Comparison of ENCODE assay signal across 38 cellular contexts in genomic region chr9:124403246-124403645, GRCh38. TPM values are rescaled to one million over a fixed set of nuclear protein-coding genes. Genes with fewer than 3 reads are reported as not detected.
"Had no signal": no experiment of that assay in that cellular context is flagged by ENCODE, and none has a peak within 500 bp of the region (broad histone marks: within the 10 kb centered on the region; RNA-seq: fewer than 3 reads in every experiment).

No MANE protein-coding gene starts in this region.

- H3K4me3 ChIP-seq: adrenal gland, body of pancreas, breast epithelium had no signal

- DNase-seq: activated B cell treated with CpG ODN at 0.5 μM for 24 hours; activated CD4-positive, alpha-beta memory T cell treated with anti-CD3 and anti-CD28 coated beads for 36 hours; activated CD4-positive, alpha-beta T cell treated with anti-CD3 and anti-CD28 coated beads for 4 hours; activated CD4-positive, alpha-beta T cell treated with anti-CD3 and anti-CD28 coated beads, Interleukin-2, amount 10 ng/mL, durations not matched to agents 24 days and 14 days; activated CD4-positive, alpha-beta T cell treated with anti-CD3 and anti-CD28 coated beads, Interleukin-2, amount 50 U/mL, for 1 hour; activated CD4-positive, alpha-beta T cell treated with anti-CD3 and anti-CD28 coated beads, Interleukin-2, amount 50 U/mL, for 4 hours; activated CD4-positive, CD25-positive, alpha-beta regulatory T cell treated with anti-CD3 and anti-CD28 coated beads, Interleukin-2, amount 50 U/mL, for 72 hours; activated CD8-positive, alpha-beta memory T cell treated with anti-CD3 and anti-CD28 coated beads, Interleukin-2, amount 50 U/mL, for 4 hours; activated CD8-positive, alpha-beta T cell treated with anti-CD3 and anti-CD28 coated beads for 36 hours; activated effector memory CD4-positive, alpha-beta T cell treated with anti-CD3 and anti-CD28 coated beads, Interleukin-2, amount 50 U/mL, for 16 hours; activated gamma-delta T cell treated with Interleukin-2 at 50 U/mL for 16 hours; activated naive CD4-positive, alpha-beta T cell; activated naive CD4-positive, alpha-beta T cell treated with anti-CD3 and anti-CD28 coated beads for 36 hours; activated naive CD4-positive, alpha-beta T cell treated with anti-CD3 and anti-CD28 coated beads, Interleukin-2, amount 50 U/mL, for 16 hours; activated naive CD8-positive, alpha-beta T cell treated with anti-CD3 and anti-CD28 coated beads for 36 hours; activated T-cell treated with anti-CD3 and anti-CD28 coated beads for 4 hours; activated T-cell treated with anti-CD3 and anti-CD28 coated beads, Interleukin-2, amount 50 U/mL, for 1 hour; activated T-cell treated with anti-CD3 and anti-CD28 coated beads, Interleukin-2, amount 50 U/mL, for 4 hours; activated T-cell treated with anti-CD3 and anti-CD28 coated beads, Interleukin-2, amount 50 U/mL, for 72 hours; adrenal gland; amniotic stem cell; aorta; body of pancreas; brain microvascular endothelial cell; central memory CD4-positive, alpha-beta T cell; SW 1271; T-helper 1 cell; T-helper 9 cell had no signal

- H3K9me3 ChIP-seq: adrenal gland, body of pancreas, breast epithelium had no signal

- H3K27me3 ChIP-seq: adrenal gland, body of pancreas, brain microvascular endothelial cell, breast epithelium had no signal

- H3K4me3 Mint-ChIP-seq: activated B cell treated with CpG ODN at 0.5 μM for 24 hours; activated CD4-positive, alpha-beta memory T cell treated with anti-CD3 and anti-CD28 coated beads for 36 hours; activated CD4-positive, alpha-beta T cell treated with anti-CD3 and anti-CD28 coated beads, Interleukin-2, amount 10 ng/mL, durations not matched to agents 24 days and 14 days; activated CD8-positive, alpha-beta T cell treated with anti-CD3 and anti-CD28 coated beads for 36 hours; activated naive CD4-positive, alpha-beta T cell treated with anti-CD3 and anti-CD28 coated beads for 36 hours; activated naive CD8-positive, alpha-beta T cell treated with anti-CD3 and anti-CD28 coated beads for 36 hours; activated T-cell treated with anti-CD3 and anti-CD28 coated beads, Interleukin-2, amount 50 U/mL, for 4 hours; activated T-cell treated with anti-CD3 and anti-CD28 coated beads, Interleukin-2, amount 50 U/mL, for 72 hours; activated T-helper 1 cell treated with anti-CD3 and anti-CD28 coated beads, Interleukin-12 subunit alpha, Interleukin-12 subunit beta, Interleukin-2, Interleukin-4 antibody, amounts not matched to agents 30 ng/mL and 10 ng/mL and 1 ng/mL, durations not matched to agents 14 hours and 24 hours and 36 hours; activated T-helper 17 cell treated with anti-CD3 and anti-CD28 coated beads, Interleukin-2, amount 50 U/mL, for 72 hours; T-helper 1 cell treated with Interleukin-12 subunit alpha and Interleukin-12 subunit beta and Interleukin-4 antibody, amounts not matched to agents 30 μg/mL and 1 μg/mL, for 36 hours; T-helper 2 cell treated with Interferon-gamma antibody and Interleukin-4, amounts not matched to agents 5 μg/mL and 100 μg/mL, for 36 hours had no signal

- H3K4me1 ChIP-seq: body of pancreas had no signal

- H3K9me3 Mint-ChIP-seq: activated B cell treated with CpG ODN at 0.5 μM for 24 hours; activated CD4-positive, alpha-beta memory T cell treated with anti-CD3 and anti-CD28 coated beads for 36 hours; activated CD4-positive, alpha-beta T cell treated with anti-CD3 and anti-CD28 coated beads, Interleukin-2, amount 10 ng/mL, durations not matched to agents 24 days and 14 days; activated CD8-positive, alpha-beta T cell treated with anti-CD3 and anti-CD28 coated beads for 36 hours; activated naive CD4-positive, alpha-beta T cell treated with anti-CD3 and anti-CD28 coated beads for 36 hours; activated naive CD4-positive, alpha-beta T cell treated with anti-CD3 and anti-CD28 coated beads, Interleukin-2, amount 50 U/mL, for 72 hours; activated naive CD8-positive, alpha-beta T cell treated with anti-CD3 and anti-CD28 coated beads for 36 hours; activated T-cell treated with anti-CD3 and anti-CD28 coated beads, Interleukin-2, amount 50 U/mL, for 4 hours; activated T-cell treated with anti-CD3 and anti-CD28 coated beads, Interleukin-2, amount 50 U/mL, for 72 hours; activated T-helper 1 cell treated with anti-CD3 and anti-CD28 coated beads, Interleukin-12 subunit alpha, Interleukin-12 subunit beta, Interleukin-2, Interleukin-4 antibody, amounts not matched to agents 30 ng/mL and 10 ng/mL and 1 ng/mL, durations not matched to agents 14 hours and 24 hours and 36 hours; activated T-helper 17 cell treated with anti-CD3 and anti-CD28 coated beads, Interleukin-2, amount 50 U/mL, for 72 hours; T-helper 1 cell treated with Interleukin-12 subunit alpha and Interleukin-12 subunit beta and Interleukin-4 antibody, amounts not matched to agents 30 μg/mL and 1 μg/mL, for 36 hours; T-helper 2 cell treated with Interferon-gamma antibody and Interleukin-4, amounts not matched to agents 5 μg/mL and 100 μg/mL, for 36 hours had no signal

- H3K27me3 Mint-ChIP-seq: activated B cell treated with CpG ODN at 0.5 μM for 24 hours; activated CD4-positive, alpha-beta memory T cell treated with anti-CD3 and anti-CD28 coated beads for 36 hours; activated CD4-positive, alpha-beta T cell treated with anti-CD3 and anti-CD28 coated beads, Interleukin-2, amount 10 ng/mL, durations not matched to agents 24 days and 14 days; activated CD8-positive, alpha-beta T cell treated with anti-CD3 and anti-CD28 coated beads for 36 hours; activated naive CD8-positive, alpha-beta T cell treated with anti-CD3 and anti-CD28 coated beads for 36 hours; activated T-helper 17 cell treated with anti-CD3 and anti-CD28 coated beads, Interleukin-2, amount 50 U/mL, for 72 hours had no signal

- H3K36me3 ChIP-seq: breast epithelium had no signal

- H3K27ac Mint-ChIP-seq: activated B cell treated with CpG ODN at 0.5 μM for 24 hours; activated CD4-positive, alpha-beta memory T cell treated with anti-CD3 and anti-CD28 coated beads for 36 hours; activated CD4-positive, alpha-beta T cell treated with anti-CD3 and anti-CD28 coated beads, Interleukin-2, amount 10 ng/mL, durations not matched to agents 24 days and 14 days; activated CD8-positive, alpha-beta T cell treated with anti-CD3 and anti-CD28 coated beads for 36 hours; activated naive CD4-positive, alpha-beta T cell treated with anti-CD3 and anti-CD28 coated beads for 36 hours; activated naive CD4-positive, alpha-beta T cell treated with anti-CD3 and anti-CD28 coated beads, Interleukin-2, amount 50 U/mL, for 72 hours; activated naive CD8-positive, alpha-beta T cell treated with anti-CD3 and anti-CD28 coated beads for 36 hours; activated T-cell treated with anti-CD3 and anti-CD28 coated beads, Interleukin-2, amount 50 U/mL, for 72 hours; activated T-helper 1 cell treated with anti-CD3 and anti-CD28 coated beads, Interleukin-12 subunit alpha, Interleukin-12 subunit beta, Interleukin-2, Interleukin-4 antibody, amounts not matched to agents 30 ng/mL and 10 ng/mL and 1 ng/mL, durations not matched to agents 14 hours and 24 hours and 36 hours; activated T-helper 17 cell treated with anti-CD3 and anti-CD28 coated beads, Interleukin-2, amount 50 U/mL, for 72 hours; T-helper 1 cell treated with Interleukin-12 subunit alpha and Interleukin-12 subunit beta and Interleukin-4 antibody, amounts not matched to agents 30 μg/mL and 1 μg/mL, for 36 hours; T-helper 2 cell treated with Interferon-gamma antibody and Interleukin-4, amounts not matched to agents 5 μg/mL and 100 μg/mL, for 36 hours had no signal

- H3K27ac ChIP-seq: adrenal gland, body of pancreas, brain microvascular endothelial cell, breast epithelium, VCaP had no signal

RNA-seq across cellular contexts. Expression of gene ADGRD2, which starts 47.0 kb away (rescaled TPM):
- total RNA-seq: activated B cell treated with CpG ODN at 0.5 μM for 24 hours; activated CD4-positive, alpha-beta memory T cell treated with anti-CD3 and anti-CD28 coated beads for 36 hours; activated CD4-positive, alpha-beta T cell treated with anti-CD3 and anti-CD28 coated beads, Interleukin-2, amount 10 ng/mL, durations not matched to agents 24 days and 14 days; activated CD8-positive, alpha-beta memory T cell treated with anti-CD3 and anti-CD28 coated beads for 36 hours; activated CD8-positive, alpha-beta T cell treated with anti-CD3 and anti-CD28 coated beads for 36 hours; activated naive CD4-positive, alpha-beta T cell treated with anti-CD3 and anti-CD28 coated beads for 36 hours; activated naive CD4-positive, alpha-beta T cell treated with anti-CD3 and anti-CD28 coated beads, Interleukin-2, amount 50 U/mL, for 72 hours; activated naive CD8-positive, alpha-beta T cell treated with anti-CD3 and anti-CD28 coated beads for 36 hours; activated T-cell treated with anti-CD3 and anti-CD28 coated beads, Interleukin-2, amount 50 U/mL, for 4 hours; activated T-cell treated with anti-CD3 and anti-CD28 coated beads, Interleukin-2, amount 50 U/mL, for 72 hours; activated T-helper 1 cell treated with anti-CD3 and anti-CD28 coated beads, Interleukin-12 subunit alpha, Interleukin-12 subunit beta, Interleukin-2, Interleukin-4 antibody, amounts not matched to agents 30 ng/mL and 10 ng/mL and 1 ng/mL, durations not matched to agents 14 hours and 24 hours and 36 hours; activated T-helper 17 cell treated with anti-CD3 and anti-CD28 coated beads, Interleukin-2, amount 50 U/mL, for 72 hours; aorta; astrocyte; body of pancreas; cardiac septum had no signal
- polyA plus RNA-seq: aorta had no signal
